ENCODE assay signal across 9 cellular contexts in genomic region chr2:120912101-120912985, GRCh38.
DNase-seq lines count a peak whose midpoint lies in the region; ATAC-seq, FAIRE-seq and TF ChIP-seq lines count a peak whose summit lies in the region.
"Had no signal": no experiment of that assay in that cellular context is flagged by ENCODE, and none has a peak within 500 bp of the region (broad histone marks: within the 10 kb centered on the region; RNA-seq: fewer than 3 reads in every experiment).

No MANE protein-coding gene starts in this region.

- intact Hi-C loops in CD4-positive, alpha-beta T cell (cut with DNase I, micrococcal nuclease) = no loop called here

- no peak for ATAC-seq in CD4-positive, alpha-beta T cell (ENCODE audit: poor library complexity)
- ATAC-seq in GM18907 (IDR thresholded peaks at IDR 0.05; ENCODE audit: unreplicated experiment) = no peak
- ATAC-seq: activated CD4-positive, alpha-beta T cell treated with anti-CD3 and anti-CD28 coated beads for 36 hours had no signal

- peaks cover 16% of the 10 kb centered on the region for H4K20me1 ChIP-seq in astrocyte (ENCODE audit: insufficient read depth, low read length)

- peak overlapping the region; percentile 29 for H3K4me3 Mint-ChIP-seq in astrocyte (ENCODE audit: unreplicated experiment)
- no peak overlapping the region for H3K4me3 Mint-ChIP-seq in CD4-positive, alpha-beta T cell
- H3K4me3 Mint-ChIP-seq: activated CD4-positive, alpha-beta T cell treated with anti-CD3 and anti-CD28 coated beads for 36 hours had no signal

- H3K4me3 ChIP-seq in astrocyte (ENCODE audit: insufficient read depth, low read depth, low read length) = no peak overlapping the region
- peak overlapping the region in 1 of 2 donors; percentile 21 for H3K4me3 ChIP-seq in right atrium auricular region
- peak overlapping the region; percentile 31 for H3K4me3 ChIP-seq in skeletal muscle satellite cell (ENCODE audit: low read length)
- no peak overlapping the region for H3K4me3 ChIP-seq in BE2C (ENCODE audit: low read depth, low read length)

- H3K27ac ChIP-seq in astrocyte (ENCODE audit: low read depth, low read length) (peak overlapping the region; percentile 40), right atrium auricular region (peak overlapping the region; percentile 81 to 84)
- no peak overlapping the region for H3K27ac ChIP-seq in CD4-positive, alpha-beta T cell (ENCODE audit: low read depth, low read length)

- peaks cover 13% of the 10 kb centered on the region for H3K36me3 Mint-ChIP-seq in astrocyte (ENCODE audit: low read depth, unreplicated experiment)
- H3K36me3 Mint-ChIP-seq in CD4-positive, alpha-beta T cell (ENCODE audit: low read depth) = no peaks in the 10 kb centered on the region

- peaks cover 70% of the 10 kb centered on the region for H3K4me1 Mint-ChIP-seq in astrocyte (ENCODE audit: low read depth, unreplicated experiment)
- H3K4me1 Mint-ChIP-seq in CD4-positive, alpha-beta T cell (ENCODE audit: low read depth) = no peaks in the 10 kb centered on the region
- H3K4me1 Mint-ChIP-seq: activated CD4-positive, alpha-beta T cell treated with anti-CD3 and anti-CD28 coated beads for 36 hours had no signal

- no peaks in the 10 kb centered on the region for H3K27me3 Mint-ChIP-seq in astrocyte (ENCODE audit: low read depth, unreplicated experiment)
- no peaks in the 10 kb centered on the region for H3K27me3 Mint-ChIP-seq in CD4-positive, alpha-beta T cell
- H3K27me3 Mint-ChIP-seq: activated CD4-positive, alpha-beta T cell treated with anti-CD3 and anti-CD28 coated beads for 36 hours had no signal

- peak overlapping the region; percentile 77 for H3K27ac Mint-ChIP-seq in astrocyte (ENCODE audit: unreplicated experiment)
- no peak overlapping the region for H3K27ac Mint-ChIP-seq in CD4-positive, alpha-beta T cell
- H3K27ac Mint-ChIP-seq: activated CD4-positive, alpha-beta T cell treated with anti-CD3 and anti-CD28 coated beads for 36 hours had no signal

- peak overlapping the region; percentile 36 for H3K9ac ChIP-seq in astrocyte (ENCODE audit: low read length)
- peak overlapping the region; percentile 62 for H3K9ac ChIP-seq in skeletal muscle satellite cell (ENCODE audit: low read depth, low read length)

- peak overlapping the region; percentile 61 for H3K4me2 ChIP-seq in astrocyte (ENCODE audit: low read length)
- H3K4me2 ChIP-seq in skeletal muscle satellite cell (ENCODE audit: low read length) = peak overlapping the region; percentile 75

- no peak for FAIRE-seq in astrocyte (lab: Jason Lieb, UNC)

- no peaks in the 10 kb centered on the region for H3K9me3 Mint-ChIP-seq in astrocyte (ENCODE audit: unreplicated experiment)
- H3K9me3 Mint-ChIP-seq in CD4-positive, alpha-beta T cell = no peaks in the 10 kb centered on the region

- no peak for TF ChIP-seq CTCF in astrocyte (IDR thresholded peaks at IDR 0.05; ENCODE audit: insufficient read depth, low read depth, low read length)
- no peak for TF ChIP-seq CTCF in right atrium auricular region (IDR thresholded peaks at IDR 0.05)
- no peak for TF ChIP-seq CTCF in CD4-positive, alpha-beta T cell (IDR thresholded peaks at IDR 0.05)
- TF ChIP-seq CTCF in BE2C (IDR thresholded peaks at IDR 0.05; ENCODE audit: low read depth, low read length) = no peak

- H3K27me3 ChIP-seq in astrocyte (ENCODE audit: insufficient read depth, low read length) (no peaks in the 10 kb centered on the region), right atrium auricular region (no peaks in the 10 kb centered on the region), skeletal muscle satellite cell (ENCODE audit: control insufficient read depth, insufficient read depth, low read length) (no peaks in the 10 kb centered on the region), BE2C (no peaks in the 10 kb centered on the region)
- no peaks in the 10 kb centered on the region for H3K27me3 ChIP-seq in CD4-positive, alpha-beta T cell (ENCODE audit: control insufficient read depth, insufficient read depth, low read length)

- H3K36me3 ChIP-seq in astrocyte (ENCODE audit: insufficient read depth, low read length) (no peaks in the 10 kb centered on the region), right atrium auricular region (no peaks in the 10 kb centered on the region), skeletal muscle satellite cell (ENCODE audit: insufficient read depth, low read length) (no peaks in the 10 kb centered on the region), BE2C (no peaks in the 10 kb centered on the region)

- H2AFZ ChIP-seq in astrocyte (ENCODE audit: low read depth, low read length) = no peak overlapping the region

- CTCF ChIA-PET in CD4-positive, alpha-beta T cell (lab: Charles Lee) = no interaction called here

- POLR2A ChIA-PET in CD4-positive, alpha-beta T cell (lab: Charles Lee) = no interaction called here

- H3K9me3 ChIP-seq in astrocyte (ENCODE audit: insufficient read depth, low read depth, low read length) = no peaks in the 10 kb centered on the region
- no peaks in the 10 kb centered on the region for H3K9me3 ChIP-seq in right atrium auricular region
- no peaks in the 10 kb centered on the region for H3K9me3 ChIP-seq in skeletal muscle satellite cell (replicated peaks; ENCODE audit: low read length)
- H3K9me3 ChIP-seq in CD4-positive, alpha-beta T cell (ENCODE audit: control insufficient read depth, low read length) = no peaks in the 10 kb centered on the region
- no peaks in the 10 kb centered on the region for H3K9me3 ChIP-seq in BE2C

- DNase-seq in EL = peak; percentile 65
- DNase-seq in astrocyte (ENCODE audit: low read depth) = no peak
- DNase-seq in right atrium auricular region (ENCODE audit: low spot score) = peak; percentile 79
- no peak for DNase-seq in CD4-positive, alpha-beta T cell
- no peak for DNase-seq in NCI-H82 treated with DMSO at 0.1 percent for 48 hours (lab: John Stamatoyannopoulos, UW; ENCODE audit: unreplicated experiment)
- no peak for DNase-seq in BE2C
- DNase-seq: activated CD4-positive, alpha-beta T cell treated with anti-CD3 and anti-CD28 coated beads for 36 hours had no signal

- H3K79me2 ChIP-seq in astrocyte (ENCODE audit: insufficient read depth, low read length) = peaks cover 46% of the 10 kb centered on the region

- H3K4me1 ChIP-seq in astrocyte (ENCODE audit: insufficient read depth, low read length) = peaks cover 59% of the 10 kb centered on the region
- H3K4me1 ChIP-seq in right atrium auricular region = peaks cover 0 to 58% of the 10 kb centered on the region in 2 donors
- H3K4me1 ChIP-seq in skeletal muscle satellite cell (ENCODE audit: control insufficient read depth, insufficient read depth, low read length) = peaks cover 71% of the 10 kb centered on the region
- H3K4me1 ChIP-seq in BE2C = peaks cover 24% of the 10 kb centered on the region

Comparison
In these comparisons a context has a peak if more than half of its experiments do, and no peak if none do; other contexts are left out.
1. DNase-seq: peak in EL (single experiment) and right atrium auricular region (single experiment); none in astrocyte (single experiment), CD4-positive, alpha-beta T cell (0 of 10), NCI-H82 treated with DMSO at 0.1 percent for 48 hours (single experiment) and BE2C (single experiment).